In genomic region chr16:24509536-24509935, GRCh38 we compare ENCODE assay signal across 31 cellular contexts.
"Had no signal": no experiment of that assay in that cellular context is flagged by ENCODE, and none has a peak within 500 bp of the region (broad histone marks: within the 10 kb centered on the region; RNA-seq: fewer than 3 reads in every experiment).

No MANE protein-coding gene starts in this region.

- H3K4me3 ChIP-seq: Peyer's patch, SJSA1 had no signal

- DNase-seq: activated CD4-positive, alpha-beta memory T cell treated with anti-CD3 and anti-CD28 coated beads, Interleukin-2, amount 10 ng/mL, durations not matched to agents 7 days and 5 days; activated CD4-positive, alpha-beta T cell treated with anti-CD3 and anti-CD28 coated beads for 36 hours; activated CD8-positive, alpha-beta memory T cell treated with anti-CD3 and anti-CD28 coated beads for 24 hours; activated CD8-positive, alpha-beta memory T cell treated with anti-CD3 and anti-CD28 coated beads, Interleukin-2, amount 10 ng/mL, durations not matched to agents 7 days and 5 days; activated CD8-positive, alpha-beta memory T cell treated with anti-CD3 and anti-CD28 coated beads, Interleukin-2, amount 50 U/mL, for 48 hours; activated effector memory CD4-positive, alpha-beta T cell treated with anti-CD3 and anti-CD28 coated beads, Interleukin-2, amount 50 U/mL, for 16 hours; activated naive CD4-positive, alpha-beta T cell; activated naive CD4-positive, alpha-beta T cell treated with anti-CD3 and anti-CD28 coated beads, Interleukin-2, amount 50 U/mL, for 16 hours; activated naive CD8-positive, alpha-beta T cell treated with anti-CD3 and anti-CD28 coated beads for 36 hours; activated T-cell treated with anti-CD3 and anti-CD28 coated beads, Interleukin-2, amount 50 U/mL, for 48 hours; amygdala; caudate nucleus; cerebellar nuclear complex; NCI-H1092 treated with DMSO at 0.1 percent for 48 hours; NCI-H1436; NCI-H1694; NCI-H1930; NCI-H2081 treated with DMSO at 0.1 percent for 48 hours; NCI-H226; NCI-H524 treated with DMSO at 0.1 percent for 48 hours; PC-3; Peyer's patch; RPMI8226; SHP77 treated with DMSO at 0.1 percent for 48 hours; SK-N-SH had no signal

- H3K9me3 ChIP-seq: Peyer's patch, SJSA1, SK-N-SH had no signal

- H3K4me2 ChIP-seq: KMS-11, SK-N-SH had no signal

- H3K27ac ChIP-seq: KMS-11, Peyer's patch, SJSA1 had no signal

- FAIRE-seq: bronchial epithelial cell, TTC549 had no signal

- H3K27me3 ChIP-seq: Peyer's patch, SJSA1 had no signal

- H3K9ac ChIP-seq: KMS-11, SK-N-SH had no signal

- H3K4me1 ChIP-seq: Peyer's patch, SJSA1 had no signal

- ATAC-seq: activated CD4-positive, alpha-beta T cell treated with anti-CD3 and anti-CD28 coated beads for 36 hours; activated CD4-positive, CD25-positive, alpha-beta regulatory T cell treated with anti-CD3 and anti-CD28 coated beads, Interleukin-2, amount 50 U/mL, for 24 hours; activated CD8-positive, alpha-beta memory T cell treated with anti-CD3 and anti-CD28 coated beads, Interleukin-2, amount 10 ng/mL, durations not matched to agents 7 days and 5 days; PC-3; WTC11 had no signal

- H3K36me3 ChIP-seq: Peyer's patch, SJSA1 had no signal
